Comparison of ENCODE assay signal across 19 cellular contexts in genomic region chr9:81777514-81777913, GRCh38.
"Had no signal": no experiment of that assay in that cellular context is flagged by ENCODE, and none has a peak within 500 bp of the region (broad histone marks: within the 10 kb centered on the region; RNA-seq: fewer than 3 reads in every experiment).

No MANE protein-coding gene starts in this region.

- ATAC-seq: activated CD8-positive, alpha-beta memory T cell treated with anti-CD3 and anti-CD28 coated beads, Interleukin-2, amount 10 ng/mL, durations not matched to agents 7 days and 5 days; esophagus mucosa had no signal

- H3K9me3 ChIP-seq: transverse colon, vagina had no signal

- H3K4me2 ChIP-seq: hepatocyte had no signal

- H3K27ac ChIP-seq: hepatocyte, SK-N-MC, transverse colon, vagina had no signal

- H3K4me3 ChIP-seq: hepatocyte, lung, SK-N-MC, transverse colon, vagina had no signal

- H3K79me2 ChIP-seq: hepatocyte had no signal

- H3K9me3 Mint-ChIP-seq: activated B cell treated with CpG ODN at 0.5 μM for 24 hours; activated naive CD8-positive, alpha-beta T cell treated with anti-CD3 and anti-CD28 coated beads, Interleukin-2, amount 10 ng/mL, durations not matched to agents 7 days and 5 days; activated T-helper 2 cell treated with anti-CD3 and anti-CD28 coated beads, Interferon-gamma antibody, Interleukin-2, Interleukin-4, amounts not matched to agents 10 μg/mL and 5 μg/mL and 100 μg/mL, durations not matched to agents 14 hours and 24 hours and 36 hours had no signal

- H2AFZ ChIP-seq: hepatocyte had no signal

- H3K27me3 Mint-ChIP-seq: activated CD4-positive, alpha-beta memory T cell treated with anti-CD3 and anti-CD28 coated beads, Interleukin-2, amount 10 ng/mL, durations not matched to agents 7 days and 5 days; activated CD8-positive, alpha-beta memory T cell treated with anti-CD3 and anti-CD28 coated beads, Interleukin-2, amount 10 ng/mL, durations not matched to agents 7 days and 5 days; activated naive CD8-positive, alpha-beta T cell treated with anti-CD3 and anti-CD28 coated beads, Interleukin-2, amount 10 ng/mL, durations not matched to agents 7 days and 5 days had no signal

- H3K4me1 Mint-ChIP-seq: activated B cell treated with CpG ODN at 0.5 μM for 24 hours; activated CD4-positive, alpha-beta memory T cell treated with anti-CD3 and anti-CD28 coated beads, Interleukin-2, amount 10 ng/mL, durations not matched to agents 7 days and 5 days; activated CD8-positive, alpha-beta memory T cell treated with anti-CD3 and anti-CD28 coated beads, Interleukin-2, amount 10 ng/mL, durations not matched to agents 7 days and 5 days; activated naive CD8-positive, alpha-beta T cell treated with anti-CD3 and anti-CD28 coated beads, Interleukin-2, amount 10 ng/mL, durations not matched to agents 7 days and 5 days had no signal

- H3K4me3 Mint-ChIP-seq: activated B cell treated with CpG ODN at 0.5 μM for 24 hours; activated CD4-positive, alpha-beta memory T cell treated with anti-CD3 and anti-CD28 coated beads, Interleukin-2, amount 10 ng/mL, durations not matched to agents 7 days and 5 days; activated CD8-positive, alpha-beta memory T cell treated with anti-CD3 and anti-CD28 coated beads, Interleukin-2, amount 10 ng/mL, durations not matched to agents 7 days and 5 days; activated naive CD8-positive, alpha-beta T cell treated with anti-CD3 and anti-CD28 coated beads, Interleukin-2, amount 10 ng/mL, durations not matched to agents 7 days and 5 days; mesothelial cell of epicardium had no signal

- DNase-seq: activated B cell treated with CpG ODN at 0.5 μM for 24 hours; activated CD4-positive, alpha-beta memory T cell treated with anti-CD3 and anti-CD28 coated beads, Interleukin-2, amount 10 ng/mL, durations not matched to agents 7 days and 5 days; activated CD4-positive, alpha-beta T cell treated with anti-CD3 and anti-CD28 coated beads for 48 hours; activated CD8-positive, alpha-beta memory T cell treated with anti-CD3 and anti-CD28 coated beads, Interleukin-2, amount 10 ng/mL, durations not matched to agents 7 days and 5 days; activated naive CD4-positive, alpha-beta T cell treated with Interleukin-2 at 50 U/mL for 16 hours; activated naive CD8-positive, alpha-beta T cell treated with anti-CD3 and anti-CD28 coated beads, Interleukin-2, amount 10 ng/mL, durations not matched to agents 7 days and 5 days; cerebellar nuclear complex; effector CD4-positive, alpha-beta T cell; islet precursor cell; stimulated activated CD4-positive, alpha-beta T cell treated with anti-CD3 and anti-CD28 coated beads, Interleukin-1b, Interleukin-23, amount 100 ng/mL, for 48 hours; stimulated activated naive CD4-positive, alpha-beta T cell treated with Interleukin-2 at 50 U/mL for 16 hours had no signal

- H3K27ac Mint-ChIP-seq: activated B cell treated with CpG ODN at 0.5 μM for 24 hours; activated CD4-positive, alpha-beta memory T cell treated with anti-CD3 and anti-CD28 coated beads, Interleukin-2, amount 10 ng/mL, durations not matched to agents 7 days and 5 days; activated CD8-positive, alpha-beta memory T cell treated with anti-CD3 and anti-CD28 coated beads, Interleukin-2, amount 10 ng/mL, durations not matched to agents 7 days and 5 days; activated naive CD8-positive, alpha-beta T cell treated with anti-CD3 and anti-CD28 coated beads, Interleukin-2, amount 10 ng/mL, durations not matched to agents 7 days and 5 days; activated T-helper 2 cell treated with anti-CD3 and anti-CD28 coated beads, Interferon-gamma antibody, Interleukin-2, Interleukin-4, amounts not matched to agents 10 μg/mL and 5 μg/mL and 100 μg/mL, durations not matched to agents 14 hours and 24 hours and 36 hours; mesothelial cell of epicardium had no signal

- H3K36me3 Mint-ChIP-seq: activated CD8-positive, alpha-beta memory T cell treated with anti-CD3 and anti-CD28 coated beads, Interleukin-2, amount 10 ng/mL, durations not matched to agents 7 days and 5 days; activated naive CD8-positive, alpha-beta T cell treated with anti-CD3 and anti-CD28 coated beads, Interleukin-2, amount 10 ng/mL, durations not matched to agents 7 days and 5 days; mesothelial cell of epicardium had no signal

- H3K4me1 ChIP-seq: transverse colon had no signal

- H3K27me3 ChIP-seq: hepatocyte, transverse colon, vagina had no signal

- H3K36me3 ChIP-seq: transverse colon, vagina had no signal
